Comparison of ENCODE assay signal across 14 cellular contexts in the genomic region with DNA sequence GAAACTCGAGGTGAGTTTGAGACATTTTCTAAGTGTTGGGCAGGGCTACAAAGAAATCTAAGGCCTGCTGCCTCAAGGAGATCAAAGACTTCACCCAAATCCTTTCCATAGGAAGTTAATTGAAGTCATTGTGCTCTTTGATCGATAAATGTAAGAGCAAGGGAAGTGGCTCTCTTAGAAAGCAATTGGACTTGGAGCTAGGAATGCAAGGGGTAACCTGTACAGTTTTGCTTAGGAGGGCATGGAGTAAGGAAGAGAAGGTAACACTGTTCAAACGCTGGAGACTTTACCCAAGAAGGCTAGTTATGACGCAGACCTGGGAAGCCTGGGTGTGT.
"Had no signal": no experiment of that assay in that cellular context is flagged by ENCODE, and none has a peak within 500 bp of the region (broad histone marks: within the 10 kb centered on the region; RNA-seq: fewer than 3 reads in every experiment).

No MANE protein-coding gene starts in this region.

- DNase-seq: KBM-7; NCI-H1694; NCI-H187 treated with DMSO at 0.1 percent for 48 hours; NCI-H2171 treated with DMSO at 0.1 percent for 48 hours; NCI-H446 treated with DMSO at 0.1 percent for 48 hours; NCI-H82; NK-92 treated with Interleukin-12 subunit alpha and Interleukin-12 subunit beta, amount 100 ng/mL, for 24 hours; Peyer's patch had no signal

- H3K27me3 ChIP-seq: MG63, Peyer's patch, SJCRH30 had no signal

- H3K4me3 ChIP-seq: MG63, Peyer's patch, SJCRH30 had no signal

- H3K4me1 ChIP-seq: Peyer's patch had no signal

- ATAC-seq: PC-3, Right ventricle myocardium inferior, SK-N-SH treated with all-trans-retinoic acid at 6 μM for 48 hours had no signal

- H3K9me3 ChIP-seq: Peyer's patch had no signal

- H3K27ac ChIP-seq: HL-60, Peyer's patch, SJCRH30 had no signal

- H3K36me3 ChIP-seq: MG63, Peyer's patch, SJCRH30 had no signal
